In genomic region chr7:151902306-151902705, GRCh38 we compare ENCODE assay signal across 37 cellular contexts. TPM values are rescaled to one million over a fixed set of nuclear protein-coding genes. Genes with fewer than 3 reads are reported as not detected.
"Had no signal": no experiment of that assay in that cellular context is flagged by ENCODE, and none has a peak within 500 bp of the region (broad histone marks: within the 10 kb centered on the region; RNA-seq: fewer than 3 reads in every experiment).

No MANE protein-coding gene starts in this region.

- H3K4me1 ChIP-seq: adrenal gland had no signal

- H3K4me3 ChIP-seq: adrenal gland, body of pancreas, esophagus squamous epithelium, gastroesophageal sphincter had no signal

- H3K4me3 Mint-ChIP-seq: activated CD4-positive, alpha-beta memory T cell treated with anti-CD3 and anti-CD28 coated beads for 36 hours; activated CD4-positive, alpha-beta T cell treated with anti-CD3 and anti-CD28 coated beads for 36 hours; activated CD4-positive, alpha-beta T cell treated with anti-CD3 and anti-CD28 coated beads, Interleukin-2, amount 10 ng/mL, durations not matched to agents 24 days and 14 days; activated CD8-positive, alpha-beta memory T cell treated with anti-CD3 and anti-CD28 coated beads, Interleukin-2, amount 10 ng/mL, durations not matched to agents 7 days and 5 days; activated CD8-positive, alpha-beta T cell treated with anti-CD3 and anti-CD28 coated beads, Interleukin-2, amount 10 ng/mL, durations not matched to agents 7 days and 5 days; activated naive CD4-positive, alpha-beta T cell treated with anti-CD3 and anti-CD28 coated beads, Interleukin-2, amount 50 U/mL, for 24 hours; activated naive CD8-positive, alpha-beta T cell treated with anti-CD3 and anti-CD28 coated beads for 36 hours; activated naive CD8-positive, alpha-beta T cell treated with anti-CD3 and anti-CD28 coated beads, Interleukin-2, amount 50 U/mL, for 24 hours; activated T-cell treated with anti-CD3 and anti-CD28 coated beads, Interleukin-2, amount 50 U/mL, for 4 hours; activated T-helper 17 cell treated with anti-CD3 and anti-CD28 coated beads, Interleukin-2, amount 50 U/mL, for 72 hours; T-helper 17 cell; T-helper 2 cell treated with Interferon-gamma antibody and Interleukin-4, amounts not matched to agents 5 μg/mL and 100 μg/mL, for 36 hours had no signal

- H3K9me3 Mint-ChIP-seq: activated CD4-positive, alpha-beta memory T cell treated with anti-CD3 and anti-CD28 coated beads for 36 hours; activated CD4-positive, alpha-beta T cell treated with anti-CD3 and anti-CD28 coated beads, Interleukin-2, amount 10 ng/mL, durations not matched to agents 24 days and 14 days; activated naive CD4-positive, alpha-beta T cell treated with anti-CD3 and anti-CD28 coated beads, Interleukin-2, amount 50 U/mL, for 24 hours; activated naive CD8-positive, alpha-beta T cell treated with anti-CD3 and anti-CD28 coated beads, Interleukin-2, amount 50 U/mL, for 24 hours; activated T-cell treated with anti-CD3 and anti-CD28 coated beads, Interleukin-2, amount 50 U/mL, for 4 hours; activated T-helper 17 cell treated with anti-CD3 and anti-CD28 coated beads, Interleukin-2, amount 50 U/mL, for 72 hours; T-helper 2 cell treated with Interferon-gamma antibody and Interleukin-4, amounts not matched to agents 5 μg/mL and 100 μg/mL, for 36 hours had no signal

- H3K36me3 ChIP-seq: adrenal gland, esophagus squamous epithelium, gastroesophageal sphincter had no signal

- H3K27me3 ChIP-seq: adrenal gland, body of pancreas had no signal

- H3K4me1 Mint-ChIP-seq: activated CD4-positive, alpha-beta T cell treated with anti-CD3 and anti-CD28 coated beads for 36 hours; activated CD4-positive, alpha-beta T cell treated with anti-CD3 and anti-CD28 coated beads, Interleukin-2, amount 10 ng/mL, durations not matched to agents 24 days and 14 days; activated CD8-positive, alpha-beta memory T cell treated with anti-CD3 and anti-CD28 coated beads, Interleukin-2, amount 10 ng/mL, durations not matched to agents 7 days and 5 days; activated naive CD4-positive, alpha-beta T cell treated with anti-CD3 and anti-CD28 coated beads, Interleukin-2, amount 50 U/mL, for 24 hours; activated naive CD8-positive, alpha-beta T cell treated with anti-CD3 and anti-CD28 coated beads for 36 hours; activated naive CD8-positive, alpha-beta T cell treated with anti-CD3 and anti-CD28 coated beads, Interleukin-2, amount 50 U/mL, for 24 hours; activated T-helper 17 cell treated with anti-CD3 and anti-CD28 coated beads, Interleukin-2, amount 50 U/mL, for 72 hours had no signal

- H3K27ac ChIP-seq: adrenal gland, body of pancreas, epithelial cell of prostate, esophagus squamous epithelium, gastroesophageal sphincter had no signal

- DNase-seq: activated CD4-positive, alpha-beta memory T cell treated with anti-CD3 and anti-CD28 coated beads for 36 hours; activated CD4-positive, alpha-beta T cell treated with anti-CD3 and anti-CD28 coated beads for 36 hours; activated CD4-positive, alpha-beta T cell treated with anti-CD3 and anti-CD28 coated beads, Interleukin-2, amount 10 ng/mL, durations not matched to agents 24 days and 14 days; activated CD4-positive, CD25-positive, alpha-beta regulatory T cell; activated CD4-positive, CD25-positive, alpha-beta regulatory T cell treated with anti-CD3 and anti-CD28 coated beads, Interleukin-2, amount 50 U/mL, for 72 hours; activated CD8-positive, alpha-beta memory T cell treated with anti-CD3 and anti-CD28 coated beads, Interleukin-2, amount 10 ng/mL, durations not matched to agents 7 days and 5 days; activated CD8-positive, alpha-beta memory T cell treated with anti-CD3 and anti-CD28 coated beads, Interleukin-2, amount 50 U/mL, for 4 hours; activated CD8-positive, alpha-beta T cell treated with anti-CD3 and anti-CD28 coated beads, Interleukin-2, amount 10 ng/mL, durations not matched to agents 7 days and 5 days; activated gamma-delta T cell; activated naive CD4-positive, alpha-beta T cell treated with Interleukin-2 at 50 U/mL for 16 hours; activated naive CD8-positive, alpha-beta T cell treated with anti-CD3 and anti-CD28 coated beads for 36 hours; activated naive CD8-positive, alpha-beta T cell treated with anti-CD3 and anti-CD28 coated beads, Interleukin-2, amount 50 U/mL, for 24 hours; activated T-cell treated with anti-CD3 and anti-CD28 coated beads, Interleukin-2, amount 50 U/mL, for 4 hours; adrenal gland; amygdala; aorta; body of pancreas; caudate nucleus; effector CD8-positive, alpha-beta T cell; esophagus squamous epithelium; foreskin melanocyte; T-helper 1 cell; T-helper 17 cell; T1000 had no signal

- H3K9me3 ChIP-seq: adrenal gland, body of pancreas, gastroesophageal sphincter had no signal

- H3K36me3 Mint-ChIP-seq: activated CD4-positive, alpha-beta memory T cell treated with anti-CD3 and anti-CD28 coated beads for 36 hours; activated CD8-positive, alpha-beta memory T cell treated with anti-CD3 and anti-CD28 coated beads, Interleukin-2, amount 10 ng/mL, durations not matched to agents 7 days and 5 days; activated naive CD4-positive, alpha-beta T cell treated with anti-CD3 and anti-CD28 coated beads, Interleukin-2, amount 50 U/mL, for 24 hours; activated naive CD8-positive, alpha-beta T cell treated with anti-CD3 and anti-CD28 coated beads for 36 hours had no signal

- H3K27ac Mint-ChIP-seq: activated CD4-positive, alpha-beta memory T cell treated with anti-CD3 and anti-CD28 coated beads for 36 hours; activated CD4-positive, alpha-beta T cell treated with anti-CD3 and anti-CD28 coated beads for 36 hours; activated CD4-positive, alpha-beta T cell treated with anti-CD3 and anti-CD28 coated beads, Interleukin-2, amount 10 ng/mL, durations not matched to agents 24 days and 14 days; activated CD8-positive, alpha-beta memory T cell treated with anti-CD3 and anti-CD28 coated beads, Interleukin-2, amount 10 ng/mL, durations not matched to agents 7 days and 5 days; activated CD8-positive, alpha-beta T cell treated with anti-CD3 and anti-CD28 coated beads, Interleukin-2, amount 10 ng/mL, durations not matched to agents 7 days and 5 days; activated naive CD4-positive, alpha-beta T cell treated with anti-CD3 and anti-CD28 coated beads, Interleukin-2, amount 50 U/mL, for 24 hours; activated naive CD8-positive, alpha-beta T cell treated with anti-CD3 and anti-CD28 coated beads for 36 hours; activated naive CD8-positive, alpha-beta T cell treated with anti-CD3 and anti-CD28 coated beads, Interleukin-2, amount 50 U/mL, for 24 hours; activated T-helper 17 cell treated with anti-CD3 and anti-CD28 coated beads, Interleukin-2, amount 50 U/mL, for 72 hours; T-helper 17 cell; T-helper 2 cell treated with Interferon-gamma antibody and Interleukin-4, amounts not matched to agents 5 μg/mL and 100 μg/mL, for 36 hours had no signal

RNA-seq across cellular contexts. Expression of gene GALNTL5, which starts 53.9 kb away (rescaled TPM):
- total RNA-seq: activated CD4-positive, alpha-beta memory T cell treated with anti-CD3 and anti-CD28 coated beads for 36 hours; activated CD4-positive, alpha-beta T cell treated with anti-CD3 and anti-CD28 coated beads for 36 hours; activated CD4-positive, alpha-beta T cell treated with anti-CD3 and anti-CD28 coated beads, Interleukin-2, amount 10 ng/mL, durations not matched to agents 24 days and 14 days; activated CD8-positive, alpha-beta memory T cell treated with anti-CD3 and anti-CD28 coated beads for 36 hours; activated CD8-positive, alpha-beta memory T cell treated with anti-CD3 and anti-CD28 coated beads, Interleukin-2, amount 10 ng/mL, durations not matched to agents 7 days and 5 days; activated CD8-positive, alpha-beta T cell treated with anti-CD3 and anti-CD28 coated beads, Interleukin-2, amount 10 ng/mL, durations not matched to agents 7 days and 5 days; activated naive CD8-positive, alpha-beta T cell treated with anti-CD3 and anti-CD28 coated beads for 36 hours; activated T-cell treated with anti-CD3 and anti-CD28 coated beads, Interleukin-2, amount 50 U/mL, for 4 hours; activated T-helper 17 cell treated with anti-CD3 and anti-CD28 coated beads, Interleukin-2, amount 50 U/mL, for 72 hours; adrenal gland; aorta; body of pancreas; chondrocyte; dermis microvascular lymphatic vessel endothelial cell; endothelial cell of umbilical vein; esophagus squamous epithelium; fibroblast of lung; fibroblast of villous mesenchyme; gastroesophageal sphincter; glomerular endothelial cell; T-helper 17 cell had no signal
- polyA plus RNA-seq: adrenal gland, aorta, endothelial cell of umbilical vein, esophagus, fibroblast of lung had no signal
